Comparison of ENCODE assay signal across 8 cellular contexts in genomic region chr19:8321760-8322637, GRCh38. TPM values are rescaled to one million over a fixed set of nuclear protein-coding genes. Genes with fewer than 3 reads are reported as not detected.
DNase-seq lines count a peak whose midpoint lies in the region; ATAC-seq and TF ChIP-seq lines count a peak whose summit lies in the region.

No MANE protein-coding gene starts in this region.

- H3K4me1 Mint-ChIP-seq in CD4-positive, alpha-beta T cell (ENCODE audit: low read depth): peaks cover 41% of the 10 kb centered on the region

- H3K4me2 ChIP-seq in MM.1S (ENCODE audit: low read depth, low read length): peak overlapping the region; percentile 90

- CTCF ChIA-PET in CD4-positive, alpha-beta T cell (lab: Charles Lee): interaction anchor here (0.6 to 1.4 kb wide), 4 partner anchors 91 to 394 kb away, joined by 3 to 6 read pairs (median 3); partner anchors contain the start of genes MARCHF2 and TIMM44

- TF ChIP-seq CTCF in CD4-positive, alpha-beta T cell (IDR thresholded peaks at IDR 0.05): no peak
- TF ChIP-seq CTCF in MM.1S (IDR thresholded peaks at IDR 0.05; ENCODE audit: low read length) (no peak), dorsolateral prefrontal cortex (IDR thresholded peaks at IDR 0.05 in 54 of 56, conservative IDR thresholded peaks at IDR 0.05 in 2 of 56; ENCODE audit: low read depth in 1 of 56, partially characterized antibody in 56 of 56) (no peak)

- H3K27me3 ChIP-seq in CD4-positive, alpha-beta T cell (ENCODE audit: control insufficient read depth, insufficient read depth, low read length): no peaks in the 10 kb centered on the region
- H3K27me3 ChIP-seq in MM.1S (replicated peaks; ENCODE audit: insufficient read depth, low read length) (no peaks in the 10 kb centered on the region), dorsolateral prefrontal cortex (no peaks in the 10 kb centered on the region)

- H3K27ac Mint-ChIP-seq in CD4-positive, alpha-beta T cell: peak overlapping the region; percentile 97

- H4K20me1 ChIP-seq in MM.1S (ENCODE audit: insufficient read depth, low read length): peaks cover 4% of the 10 kb centered on the region; the same call in 1 of the 2 replicates

- ATAC-seq in CD4-positive, alpha-beta T cell (ENCODE audit: poor library complexity): peak; percentile 12
- no peak for ATAC-seq in HG03521 (IDR thresholded peaks at IDR 0.05; ENCODE audit: unreplicated experiment)

- intact Hi-C loops in CD4-positive, alpha-beta T cell (cut with DNase I, micrococcal nuclease): loop anchor here (1.0 to 10.0 kb wide), 4 partner anchors 14 to 397 kb away; partner anchors contain the start of genes RAB11B (in 2 of the 2), CD320 (in 1 of the 2), CTXN1 (in 1 of the 2) and ELAVL1 (in 1 of the 2)
- intact Hi-C loops in dorsolateral prefrontal cortex (cut with DNase I): loop anchor here in 1 of 2 donors (5.0 kb wide), 1 partner anchor 380 kb away; the partner anchor contains the start of gene TIMM44

- peaks cover 39% of the 10 kb centered on the region for H3F3A ChIP-seq in MM.1S (ENCODE audit: insufficient read depth, low read length)

- POLR2A ChIA-PET in CD4-positive, alpha-beta T cell (lab: Charles Lee): interaction anchor here (1.0 to 1.9 kb wide), 10 partner anchors 10 to 692 kb away, joined by 3 to 8 read pairs (median 5); partner anchors contain the start of genes HNRNPM, KANK3, PET100 and RAB11B

- H3K79me2 ChIP-seq in MM.1S (ENCODE audit: low read length): peaks cover 41% of the 10 kb centered on the region

- peaks cover 8% of the 10 kb centered on the region for H3K4me1 ChIP-seq in MM.1S (ENCODE audit: low read length)

- H3K9ac ChIP-seq in MM.1S (ENCODE audit: low read length): peak overlapping the region; percentile 83

- peak in 1 of 10 experiments; percentile 12 for DNase-seq in CD4-positive, alpha-beta T cell
- DNase-seq in MM.1S (no peak), dorsolateral prefrontal cortex (peak in 1 of 10 donors; percentile 56), mucosa of gallbladder (ENCODE audit: low spot score) (peak; percentile 30), medulla oblongata (ENCODE audit: extremely low spot score) (no peak), SKM-1 treated with dmso at 0.1 percent for 144 hours (lab: John Stamatoyannopoulos, UW; ENCODE audit: unreplicated experiment) (no peak), NCI-H1930 (lab: John Stamatoyannopoulos, UW) (no peak)

- no peaks in the 10 kb centered on the region for H3K9me2 ChIP-seq in MM.1S (replicated peaks; ENCODE audit: insufficient read depth, low read length)

- no peaks in the 10 kb centered on the region for H3K9me3 Mint-ChIP-seq in CD4-positive, alpha-beta T cell

- H3K36me3 ChIP-seq in MM.1S (replicated peaks; ENCODE audit: insufficient read depth, low read length): peaks cover 11% of the 10 kb centered on the region

- H3K27me3 Mint-ChIP-seq in CD4-positive, alpha-beta T cell: no peaks in the 10 kb centered on the region

- peak overlapping the region; percentile 96 for H3K4me3 Mint-ChIP-seq in CD4-positive, alpha-beta T cell

- H2AFZ ChIP-seq in MM.1S (ENCODE audit: low read length): 0 out of 2 replicates have a peak overlapping the region, but pooled peaks have one; percentile 12

- H3K36me3 Mint-ChIP-seq in CD4-positive, alpha-beta T cell (ENCODE audit: low read depth): peaks cover 43% of the 10 kb centered on the region

- peak overlapping the region; percentile 89 for H3K4me3 ChIP-seq in MM.1S (ENCODE audit: low read length)
- peak overlapping the region; percentile 70 to 100 (median 95) for H3K4me3 ChIP-seq in dorsolateral prefrontal cortex

- H3K27ac ChIP-seq in CD4-positive, alpha-beta T cell (ENCODE audit: low read depth, low read length): peak overlapping the region; percentile 85
- H3K27ac ChIP-seq in MM.1S (ENCODE audit: low read length) (no peak overlapping the region), dorsolateral prefrontal cortex (peak overlapping the region; percentile 30 to 98 (median 91))

- no peaks in the 10 kb centered on the region for H3K9me3 ChIP-seq in CD4-positive, alpha-beta T cell (ENCODE audit: control insufficient read depth, low read length)
- no peaks in the 10 kb centered on the region for H3K9me3 ChIP-seq in MM.1S (replicated peaks; ENCODE audit: insufficient read depth, low read length)

RNA-seq across cellular contexts. Expression of gene RPS28, which starts 0.7 kb away (rescaled TPM):
- total RNA-seq in CD4-positive, alpha-beta T cell: 1,000 to 10,000 TPM; 3,333 to 3,342 TPM
- 100 to 1,000 TPM; 395 to 973 (median 613) TPM for total RNA-seq in dorsolateral prefrontal cortex
- 1,184 TPM for total RNA-seq in mucosa of gallbladder

RNA-seq across cellular contexts. Expression of gene NDUFA7, which starts 0.8 kb away (rescaled TPM):
- total RNA-seq in CD4-positive, alpha-beta T cell: 10 to 100 TPM; 42.0 to 42.7 TPM
- 10 to 100 TPM; 16.2 to 82.8 (median 42.0) TPM for total RNA-seq in dorsolateral prefrontal cortex
- total RNA-seq in mucosa of gallbladder: 45.2 TPM

RNA-seq across cellular contexts. Expression of gene CD320, which starts 13.8 kb away (rescaled TPM):
- 10 to 100 TPM; 17.1 to 17.6 TPM for total RNA-seq in CD4-positive, alpha-beta T cell
- total RNA-seq in dorsolateral prefrontal cortex (10 to 100 TPM; 20.4 to 47.3 (median 28.9) TPM), mucosa of gallbladder (52.2 TPM)

RNA-seq across cellular contexts. Expression of gene KANK3, which starts 21.1 kb away (rescaled TPM):
- total RNA-seq in CD4-positive, alpha-beta T cell: 1 to 10 TPM in 1 of 2 experiments, under 1 TPM in 1; 0.87 to 1.1 TPM
- total RNA-seq in dorsolateral prefrontal cortex (10 to 100 TPM in 66 of 120 experiments, 1 to 10 TPM in 54; 4.7 to 29.3 (median 10.7) TPM), mucosa of gallbladder (7.7 TPM)

RNA-seq across cellular contexts. Expression of gene ANGPTL4, which starts 42.0 kb away (rescaled TPM):
- not detected for total RNA-seq in CD4-positive, alpha-beta T cell
- 100 to 1,000 TPM in 14 of 120 experiments, 10 to 100 TPM in 104, 1 to 10 TPM in 2; 5.9 to 298 (median 35.7) TPM for total RNA-seq in dorsolateral prefrontal cortex
- total RNA-seq in mucosa of gallbladder: 5.3 TPM
